In the genomic region with DNA sequence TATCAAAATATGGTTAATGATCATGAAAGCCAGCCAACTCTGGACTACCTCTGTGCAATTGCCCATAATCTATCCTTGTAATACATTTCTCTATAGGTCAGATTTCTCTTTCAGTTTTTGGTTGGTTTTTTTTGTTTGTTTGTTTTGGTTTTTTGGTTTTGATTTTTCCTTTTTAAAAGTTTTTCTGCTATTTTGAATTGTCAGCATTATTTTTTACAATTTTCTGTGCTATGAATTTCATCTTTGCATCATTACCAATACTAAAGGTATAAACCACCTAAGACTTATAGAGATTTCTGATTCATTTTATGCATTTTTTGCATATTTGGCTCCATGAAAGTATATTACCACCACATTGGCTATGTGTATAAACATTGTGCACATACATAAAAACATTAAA, we compare ENCODE assay signal across 34 cellular contexts.
"Had no signal": no experiment of that assay in that cellular context is flagged by ENCODE, and none has a peak within 500 bp of the region (broad histone marks: within the 10 kb centered on the region; RNA-seq: fewer than 3 reads in every experiment).

No MANE protein-coding gene starts in this region.

- H3K36me3 ChIP-seq: MG63, SJCRH30 had no signal

- DNase-seq: Kasumi-1, MG63, NCI-H1048, NCI-H1092 treated with DMSO at 0.1 percent for 48 hours, NCI-H1105 treated with DMSO at 0.1 percent for 48 hours, NCI-H1417, NCI-H1436, NCI-H146, NCI-H1694, NCI-H187, NCI-H1930, NCI-H2029 treated with DMSO at 0.1 percent for 48 hours, NCI-H2081 treated with DMSO at 0.1 percent for 48 hours, NCI-H2107, NCI-H2171, NCI-H226, NCI-H446 treated with DMSO at 0.1 percent for 48 hours, NCI-H510A, NCI-H524, NCI-H526, NCI-H69, NCI-H748 treated with DMSO at 0.1 percent for 48 hours, NCI-H82, PC-9, SHP77, SIG-M5, SJCRH30, T-cell had no signal

- FAIRE-seq: RCC 7860 had no signal

- H3K4me2 ChIP-seq: PC-9 had no signal

- H3K27ac ChIP-seq: PC-9, RWPE1, SJCRH30, SK-N-MC had no signal

- H3K4me1 ChIP-seq: SJCRH30 had no signal

- H3K4me3 ChIP-seq: MG63, PC-9, SJCRH30, SK-N-MC had no signal

- H3K27me3 ChIP-seq: SJCRH30 had no signal

- H2AFZ ChIP-seq: PC-9 had no signal

- H3K9me3 ChIP-seq: MG63, SJCRH30 had no signal

- ATAC-seq: Panc1, Right ventricle myocardium inferior, SK-N-SH treated with all-trans-retinoic acid at 6 μM for 48 hours, T-cell had no signal
